Comparison of ENCODE assay signal across 8 cellular contexts in the genomic region with DNA sequence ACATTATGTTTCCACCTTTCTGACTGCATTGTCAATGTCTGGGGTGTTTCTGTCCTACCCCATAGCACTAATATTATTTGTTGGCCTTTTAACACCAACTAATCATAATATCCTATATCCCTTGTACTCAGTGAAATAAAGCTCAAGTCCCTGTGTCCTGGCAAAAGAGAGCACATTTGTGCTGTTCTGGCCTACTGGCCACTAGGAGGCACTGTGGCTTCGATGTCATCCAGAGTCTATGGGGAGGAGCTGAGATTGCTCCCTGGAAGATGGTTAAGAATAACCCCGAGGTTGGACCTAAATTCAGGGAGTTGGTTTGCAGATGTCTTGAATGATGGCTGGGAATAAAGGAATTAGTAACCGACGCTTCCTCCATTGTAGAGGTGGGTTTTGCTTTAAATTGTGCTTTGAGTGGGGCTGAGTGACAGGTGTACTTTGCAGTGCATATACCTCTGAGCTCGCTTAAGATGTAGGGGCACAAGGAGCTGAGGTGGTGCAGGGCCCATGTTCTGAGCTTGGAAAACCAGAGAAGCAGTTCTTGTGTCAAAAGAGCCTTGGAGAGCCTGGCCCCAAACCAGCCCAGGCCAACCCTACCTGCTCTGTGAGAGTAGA.
A peak's percentile ranks its signal among the peaks of the same experiment; 100 is the strongest.
DNase-seq lines count a peak whose midpoint lies in the region; ATAC-seq, FAIRE-seq and TF ChIP-seq lines count a peak whose summit lies in the region.

No MANE protein-coding gene starts in this region.

- peak overlapping the region; percentile 45 for H3K4me3 Mint-ChIP-seq in activated CD4-positive, alpha-beta T cell treated with anti-CD3 and anti-CD28 coated beads, Interleukin-2, amount 10 ng/mL, durations not matched to agents 7 days and 5 days

- H3K4me3 ChIP-seq in epithelial cell of proximal tubule (ENCODE audit: low read depth, low read length) (no peak overlapping the region), parathyroid adenoma (ENCODE audit: low read depth, low read length) (no peak overlapping the region)

- no peak overlapping the region for H3K4me2 ChIP-seq in parathyroid adenoma (ENCODE audit: low read length)

- peak; percentile 91 for TF ChIP-seq CTCF in epithelial cell of proximal tubule (conservative IDR thresholded peaks at IDR 0.05; ENCODE audit: low read depth, low read length)
- TF ChIP-seq CTCF in parathyroid adenoma (IDR thresholded peaks at IDR 0.05) = peak; percentile 76

- no peaks in the 10 kb centered on the region for H3K27me3 ChIP-seq in parathyroid adenoma (ENCODE audit: control insufficient read depth, insufficient read depth, low read length)

- no peak overlapping the region for H3K27ac ChIP-seq in parathyroid adenoma

- CTCF ChIA-PET in activated CD4-positive, alpha-beta T cell treated with anti-CD3 and anti-CD28 coated beads, Interleukin-2, amount 10 ng/mL, durations not matched to agents 7 days and 5 days (lab: Charles Lee) = interaction anchor here (0.6 to 1.8 kb wide), 9 partner anchors 11 to 253 kb away, joined by 3 to 13 read pairs (median 4); no protein-coding TSS in a partner anchor

- FAIRE-seq in H54 (lab: Jason Lieb, UNC) = no peak

- peaks cover 11% of the 10 kb centered on the region for H3K4me1 Mint-ChIP-seq in activated CD4-positive, alpha-beta T cell treated with anti-CD3 and anti-CD28 coated beads, Interleukin-2, amount 10 ng/mL, durations not matched to agents 7 days and 5 days

- POLR2A ChIA-PET in activated CD4-positive, alpha-beta T cell treated with anti-CD3 and anti-CD28 coated beads, Interleukin-2, amount 10 ng/mL, durations not matched to agents 7 days and 5 days (lab: Charles Lee) = no interaction called here

- no peaks in the 10 kb centered on the region for H3K27me3 Mint-ChIP-seq in activated CD4-positive, alpha-beta T cell treated with anti-CD3 and anti-CD28 coated beads, Interleukin-2, amount 10 ng/mL, durations not matched to agents 7 days and 5 days

- H3K9ac ChIP-seq in parathyroid adenoma = no peak overlapping the region

- H2AFZ ChIP-seq in parathyroid adenoma = no peak overlapping the region

- H3K36me3 ChIP-seq in parathyroid adenoma (ENCODE audit: control insufficient read depth, insufficient read depth, low read length) = no peaks in the 10 kb centered on the region

- H3K27ac Mint-ChIP-seq in activated CD4-positive, alpha-beta T cell treated with anti-CD3 and anti-CD28 coated beads, Interleukin-2, amount 10 ng/mL, durations not matched to agents 7 days and 5 days = no peak overlapping the region

- no peak for ATAC-seq in GM19455 (IDR thresholded peaks at IDR 0.05; ENCODE audit: unreplicated experiment)

- no peaks in the 10 kb centered on the region for H3K9me3 Mint-ChIP-seq in activated CD4-positive, alpha-beta T cell treated with anti-CD3 and anti-CD28 coated beads, Interleukin-2, amount 10 ng/mL, durations not matched to agents 7 days and 5 days

- H3K4me1 ChIP-seq in parathyroid adenoma = no peaks in the 10 kb centered on the region

- no peaks in the 10 kb centered on the region for H3K79me2 ChIP-seq in parathyroid adenoma

- peak; percentile 68 for DNase-seq in NCI-H82 (lab: John Stamatoyannopoulos, UW)
- no peak for DNase-seq in NCI-H82 treated with DMSO at 0.1 percent for 48 hours (lab: John Stamatoyannopoulos, UW; ENCODE audit: unreplicated experiment)
- peak; percentile 34 for DNase-seq in H54 (ENCODE audit: insufficient read length, low spot score)
- peak; percentile 20 for DNase-seq in LoVo (ENCODE audit: low spot score)
- DNase-seq in activated CD4-positive, alpha-beta T cell treated with anti-CD3 and anti-CD28 coated beads, Interleukin-2, amount 10 ng/mL, durations not matched to agents 7 days and 5 days = peak; percentile 62
- DNase-seq in epithelial cell of proximal tubule (ENCODE audit: low read depth) = no peak

- no peaks in the 10 kb centered on the region for H3K9me3 ChIP-seq in parathyroid adenoma (ENCODE audit: control insufficient read depth, low read length)

- no peaks in the 10 kb centered on the region for H3K36me3 Mint-ChIP-seq in activated CD4-positive, alpha-beta T cell treated with anti-CD3 and anti-CD28 coated beads, Interleukin-2, amount 10 ng/mL, durations not matched to agents 7 days and 5 days (ENCODE audit: low read depth)

- TF ChIP-seq POLR2A in H54 (IDR thresholded peaks at IDR 0.05; ENCODE audit: low read depth, low read length) = no peak

Comparison
In these comparisons a context has a peak if more than half of its experiments do, and no peak if none do; other contexts are left out.
1. DNase-seq: peak in NCI-H82 (single experiment), H54 (single experiment), LoVo (single experiment) and activated CD4-positive, alpha-beta T cell treated with anti-CD3 and anti-CD28 coated beads, Interleukin-2, amount 10 ng/mL, durations not matched to agents 7 days and 5 days (single experiment); none in NCI-H82 treated with DMSO at 0.1 percent for 48 hours (single experiment) and epithelial cell of proximal tubule (single experiment).